Comparison of ENCODE assay signal across 8 cellular contexts in genomic region chr20:19786311-19786710, GRCh38. TPM values are rescaled to one million over a fixed set of nuclear protein-coding genes. Genes with fewer than 3 reads are reported as not detected.
DNase-seq lines count a peak whose midpoint lies in the region; ATAC-seq and TF ChIP-seq lines count a peak whose summit lies in the region.

No MANE protein-coding gene starts in this region.

- no peak overlapping the region for H3K4me3 ChIP-seq in suprapubic skin

- intact Hi-C loops in Right ventricle myocardium superior (cut with DNase I) = loop anchor here (10.0 kb wide), 1 partner anchor 92 kb away; no protein-coding TSS in a partner anchor

- H3K36me3 ChIP-seq in suprapubic skin = no peaks in the 10 kb centered on the region

- 14% methylated on average over 5 of the region's 5 CpGs for WGBS in suprapubic skin

- H3K9me3 ChIP-seq in suprapubic skin = no peaks in the 10 kb centered on the region

- no peaks in the 10 kb centered on the region for H3K27me3 ChIP-seq in suprapubic skin

- H3K4me1 ChIP-seq in suprapubic skin = peaks cover 35% of the 10 kb centered on the region

- ATAC-seq in Right ventricle myocardium superior (ENCODE audit: poor library complexity) = peak; percentile 52

- H3K27ac ChIP-seq in suprapubic skin = peak overlapping the region; percentile 49

- in situ Hi-C loops in SK-MEL-5 (cut with HindIII; ENCODE audit: low pct_unique_long_range_greater_than_20kb, low sequenced_read_pairs) = no loop called here

- DNase-seq in LoVo (ENCODE audit: low spot score) (peak; percentile 25), SK-MEL-5 (ENCODE audit: low read depth, low spot score) (peak; percentile 10), Right ventricle myocardium superior (peak; percentile 66), suprapubic skin (ENCODE audit: low spot score in 2 of 2) (peak in 1 of 2 donors; percentile 82), NCI-H2081 (lab: John Stamatoyannopoulos, UW) (no peak), NCI-H774 (lab: John Stamatoyannopoulos, UW) (no peak), inferior parietal cortex (ENCODE audit: extremely low spot score) (no peak)
- DNase-seq in activated naive CD4-positive, alpha-beta T cell treated with Interleukin-2 at 50 U/mL for 16 hours = no peak

- no peak for TF ChIP-seq CTCF in suprapubic skin (IDR thresholded peaks at IDR 0.05)

- no peak for TF ChIP-seq POLR2A in suprapubic skin (IDR thresholded peaks at IDR 0.05)

- no peak for TF ChIP-seq EP300 in suprapubic skin (IDR thresholded peaks at IDR 0.05)

RNA-seq across cellular contexts. Expression of gene RIN2, which starts 28.3 kb away (rescaled TPM):
- 0.03 and 0.13 TPM in 2 replicates for total RNA-seq in SK-MEL-5 (2014; rRNA removed; shearing (Covaris generic))
- 0.02 and 0.13 TPM in 2 replicates for polyA plus RNA-seq in SK-MEL-5 (2015; cell fraction: cytosol; rRNA removed)
- polyA plus RNA-seq in SK-MEL-5 (2015; cell fraction: nucleus; rRNA removed) = 0.15 TPM in 1 of 2 replicates, not detected in the other
- 52.4 TPM for total RNA-seq in Right ventricle myocardium superior
- 10 to 100 TPM; 68.2 to 87.2 (median 79.6) TPM for total RNA-seq in suprapubic skin

Comparison
In these comparisons a context has a peak if more than half of its experiments do, and no peak if none do; other contexts are left out.
1. DNase-seq: peak in LoVo (single experiment), SK-MEL-5 (single experiment) and Right ventricle myocardium superior (single experiment); none in NCI-H2081 (0 of 2), NCI-H774 (single experiment), inferior parietal cortex (single experiment) and activated naive CD4-positive, alpha-beta T cell treated with Interleukin-2 at 50 U/mL for 16 hours (single experiment).
2. RNA of gene RIN2, which starts 28.3 kb away (total RNA-seq): 68.2 to 87.2 TPM in suprapubic skin and 52.4 TPM in Right ventricle myocardium superior (single experiment); 0.03 to 0.13 TPM in SK-MEL-5; every median in the first group is over 10 times any median in the second.